In genomic region chr20:34363062-34364012, GRCh38 we compare ENCODE assay signal across 7 cellular contexts.
A peak's percentile ranks its signal among the peaks of the same experiment; 100 is the strongest.
DNase-seq lines count a peak whose midpoint lies in the region; ATAC-seq, FAIRE-seq and TF ChIP-seq lines count a peak whose summit lies in the region.

Gene ITCH (plus strand): TSS chr20:34363273. CDS start chr20:34393812, 30,539 bp downstream.

- DNase-seq in GM18507 (ENCODE audit: extremely low spot score, insufficient read length, low read depth) (peak; percentile 92), NCI-H2029 treated with DMSO at 0.1 percent for 48 hours (lab: John Stamatoyannopoulos, UW) (peak; percentile 74), T-helper 9 cell (peak; percentile 86), astrocyte of the hippocampus (ENCODE audit: low read depth, low spot score) (peak; percentile 98), hippocampal formation (lab: John Stamatoyannopoulos, UW) (peak; percentile 94), retinal pigment epithelial cell (ENCODE audit: low read depth) (peak; percentile 87)

- no peak for TF ChIP-seq CTCF in retinal pigment epithelial cell (conservative IDR thresholded peaks at IDR 0.05; ENCODE audit: low read depth, low read length)

- FAIRE-seq in GM18507 (lab: Jason Lieb, UNC): peak; percentile 93

- peak; percentile 90 for ATAC-seq in HG02981 (IDR thresholded peaks at IDR 0.05; ENCODE audit: unreplicated experiment)

- H3K4me3 ChIP-seq in retinal pigment epithelial cell (ENCODE audit: low read length): peak within 1 kb of the TSS; percentile 90

Comparison
In these comparisons a context has a peak if more than half of its experiments do, and no peak if none do; other contexts are left out.
1. Peak in every context shown above with its lines: DNase-seq, ATAC-seq and H3K4me3 ChIP-seq.